10 cellular contexts compared by ENCODE assay signal in the genomic region with DNA sequence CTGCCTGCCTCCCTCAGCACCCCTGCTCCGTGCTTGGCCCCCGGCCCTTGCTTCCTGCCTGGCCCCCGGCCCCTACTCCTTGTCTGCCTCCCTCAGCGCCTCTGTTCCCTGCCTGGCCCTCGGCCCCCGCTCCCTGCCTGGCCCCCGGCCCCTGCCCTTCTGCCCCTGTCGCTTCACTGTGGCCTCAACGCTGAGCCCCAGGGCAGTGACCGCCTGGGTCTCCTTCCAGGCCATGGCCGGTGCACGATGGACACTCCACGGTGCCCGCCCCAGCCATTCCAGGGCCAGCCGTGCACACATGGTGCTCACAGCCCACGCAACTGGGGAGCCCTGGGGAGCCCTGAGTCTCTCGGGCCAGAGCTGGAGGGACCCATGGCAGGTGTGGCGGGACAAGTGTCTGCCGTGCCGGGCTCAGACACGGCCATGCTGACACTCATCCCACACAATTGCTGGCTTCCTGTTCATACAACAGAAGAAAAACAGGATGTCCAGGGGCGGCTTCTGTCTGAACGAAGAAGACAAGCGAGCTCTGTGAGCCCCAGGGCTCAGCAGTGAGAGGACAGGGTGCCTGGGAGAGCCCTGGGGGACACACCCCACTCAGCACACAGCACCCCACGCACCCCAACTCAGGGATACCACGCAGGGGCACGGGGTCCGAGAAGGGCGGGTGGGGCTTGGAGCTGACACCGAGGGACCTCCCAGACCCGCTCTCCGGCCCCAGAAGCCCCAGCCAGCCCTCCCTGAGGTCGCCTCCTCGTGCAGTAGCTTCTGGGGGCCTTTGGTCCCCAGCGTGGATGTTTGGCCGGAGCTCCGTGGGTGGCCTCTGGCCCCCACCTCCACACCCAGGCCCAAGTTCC. TPM values are rescaled to one million over a fixed set of nuclear protein-coding genes. Genes with fewer than 3 reads are reported as not detected.
DNase-seq lines count a peak whose midpoint lies in the region; ATAC-seq lines count a peak whose summit lies in the region.
"Had no signal": no experiment of that assay in that cellular context is flagged by ENCODE, and none has a peak within 500 bp of the region (broad histone marks: within the 10 kb centered on the region; RNA-seq: fewer than 3 reads in every experiment).

No MANE protein-coding gene starts in this region.

- no peaks in the 10 kb centered on the region for H3K4me1 ChIP-seq in Karpas-422 (ENCODE audit: low read length)

- no peak overlapping the region for H2AFZ ChIP-seq in Karpas-422 (ENCODE audit: low read length)

- no peak overlapping the region for H3K4me2 ChIP-seq in Karpas-422 (ENCODE audit: low read depth, low read length, poor library complexity, severe bottlenecking)

- H3K9me2 ChIP-seq in Karpas-422 (replicated peaks; ENCODE audit: insufficient read depth, low read length), result no peaks in the 10 kb centered on the region

- H3K79me2 ChIP-seq in Karpas-422 (ENCODE audit: low read length), result no peaks in the 10 kb centered on the region

- no peak overlapping the region for H3K4me3 ChIP-seq in Karpas-422 (ENCODE audit: low read length)

- H3K9ac ChIP-seq in Karpas-422 (ENCODE audit: low read length), result no peak overlapping the region

- no peaks in the 10 kb centered on the region for H3K36me3 ChIP-seq in Karpas-422 (ENCODE audit: insufficient read depth, low read length)

- H4K20me1 ChIP-seq in Karpas-422 (ENCODE audit: insufficient read depth, low read depth, low read length), result no peaks in the 10 kb centered on the region

- no peak overlapping the region for H3K27ac ChIP-seq in Karpas-422 (ENCODE audit: low read length)

- H3K27me3 ChIP-seq in Karpas-422 (ENCODE audit: low read length), result no peaks in the 10 kb centered on the region

- no peaks in the 10 kb centered on the region for H3K9me3 ChIP-seq in Karpas-422 (ENCODE audit: low read length)

- ATAC-seq in left lobe of liver (peak; percentile 8), HG03521 (IDR thresholded peaks at IDR 0.05; ENCODE audit: unreplicated experiment) (no peak)
- ATAC-seq in stimulated activated naive CD8-positive, alpha-beta T cell treated with anti-CD3 and anti-CD28 coated beads, Interleukin-15, Interleukin-2, amounts not matched to agents 100 U/mL and 50 U/mL, for 24 hours, result peak; percentile 29

- DNase-seq in activated CD4-positive, CD25-positive, alpha-beta regulatory T cell (lab: John Stamatoyannopoulos, UW), result peak; percentile 24 to 66 (median 44)
- peak; percentile 27 for DNase-seq in activated gamma-delta T cell treated with anti-CD3 and anti-CD28 coated beads, Interleukin-2, amount 50 U/mL, for 16 hours (ENCODE audit: low read depth)
- DNase-seq in left lobe of liver (ENCODE audit: low spot score) (no peak), Karpas-422 (no peak), NCI-H748 treated with DMSO at 0.1 percent for 48 hours (lab: John Stamatoyannopoulos, UW) (no peak)
- DNase-seq in stimulated activated naive CD8-positive, alpha-beta T cell treated with anti-CD3 and anti-CD28 coated beads, Interleukin-15, Interleukin-2, amounts not matched to agents 100 U/mL and 50 U/mL, for 24 hours, result no peak
- DNase-seq: aorta, NCI-H1436 had no signal

RNA-seq across cellular contexts. Expression of gene EXD3, which starts 35.7 kb away (rescaled TPM):
- 19.3 TPM for total RNA-seq in left lobe of liver
- 2.8 and 7.8 TPM in 2 replicates for total RNA-seq in Karpas-422 (2014; rRNA removed; shearing (Covaris generic); ENCODE audit: low replicate concordance)

RNA-seq across cellular contexts. Expression of gene NOXA1, which starts 35.9 kb away (rescaled TPM):
- 6.0 TPM for total RNA-seq in left lobe of liver
- total RNA-seq in Karpas-422 (2014; rRNA removed; shearing (Covaris generic); ENCODE audit: low replicate concordance), result 0.51 TPM in 1 of 2 replicates, not detected in the other

RNA-seq across cellular contexts. Expression of gene ENTPD8, which starts 53.9 kb away (rescaled TPM):
- 9.0 TPM for total RNA-seq in left lobe of liver
- not detected in 2 replicates for total RNA-seq in Karpas-422 (2014; rRNA removed; shearing (Covaris generic); ENCODE audit: low replicate concordance)
- total RNA-seq: aorta, frontal cortex had no signal

Comparison
In these comparisons a context has a peak if more than half of its experiments do, and no peak if none do; other contexts are left out.
1. DNase-seq: peak in activated CD4-positive, CD25-positive, alpha-beta regulatory T cell (4 of 4) and activated gamma-delta T cell treated with anti-CD3 and anti-CD28 coated beads, Interleukin-2, amount 50 U/mL, for 16 hours (single experiment); none in left lobe of liver (single experiment), stimulated activated naive CD8-positive, alpha-beta T cell treated with anti-CD3 and anti-CD28 coated beads, Interleukin-15, Interleukin-2, amounts not matched to agents 100 U/mL and 50 U/mL, for 24 hours (single experiment), Karpas-422 (single experiment) and NCI-H748 treated with DMSO at 0.1 percent for 48 hours (single experiment).